ENCODE assay signal across 1 cellular context in genomic region chr10:86522385-86522855, GRCh38.
TF ChIP-seq lines count a peak whose summit lies in the region.

No MANE protein-coding gene starts in this region.

TF ChIP-seq in K562, 482 proteins besides CTCF, POLR2A, EP300 and RAD21 (continued from another document):
- TF ChIP-seq PBX2 (CRISPR knock-in tag; IDR thresholded peaks at IDR 0.05; ENCODE audit: low read depth) (no peak), PBX2 (tag; conservative IDR thresholded peaks at IDR 0.05; ENCODE audit: low read depth) (0 out of 2 replicates have a peak, but pooled peaks have one; percentile 38), ZBTB40 (IDR thresholded peaks at IDR 0.05) (peak; percentile 44; the same call in 1 of the 2 replicates), ZBTB40 (CRISPR knock-in tag; IDR thresholded peaks at IDR 0.05) (no peak), FOXJ2 (tag; IDR thresholded peaks at IDR 0.05) (no peak), CEBPG (CRISPR knock-in tag; IDR thresholded peaks at IDR 0.05) (no peak), CEBPG (tag; conservative IDR thresholded peaks at IDR 0.05 in 1 of 2, IDR thresholded peaks at IDR 0.05 in 1 of 2) (peak; percentile 10 to 16; a peak in 1 of 4 replicates), ZNF384 (IDR thresholded peaks at IDR 0.05; ENCODE audit: low read depth, low read length) (0 out of 2 replicates have a peak, but pooled peaks have one; percentile 5), SMARCE1 (IDR thresholded peaks at IDR 0.05) (0 out of 2 replicates have a peak, but pooled peaks have one; percentile 39), MNT (conservative IDR thresholded peaks at IDR 0.05) (no peak), TCF15 (CRISPR knock-in tag; IDR thresholded peaks at IDR 0.05) (no peak), PKNOX1 (IDR thresholded peaks at IDR 0.05) (0 out of 2 replicates have a peak, but pooled peaks have one; percentile 6), SMARCA5 (IDR thresholded peaks at IDR 0.05) (no peak), CEBPB (tag; IDR thresholded peaks at IDR 0.05) (peak; percentile 68)
